11 cellular contexts compared by ENCODE assay signal in genomic region chr11:119317592-119318239, GRCh38. TPM values are rescaled to one million over a fixed set of nuclear protein-coding genes. Genes with fewer than 3 reads are reported as not detected.
A peak's percentile ranks its signal among the peaks of the same experiment; 100 is the strongest.
DNase-seq lines count a peak whose midpoint lies in the region; ATAC-seq and TF ChIP-seq lines count a peak whose summit lies in the region.
"Had no signal": no experiment of that assay in that cellular context is flagged by ENCODE, and none has a peak within 500 bp of the region (broad histone marks: within the 10 kb centered on the region; RNA-seq: fewer than 3 reads in every experiment).

No MANE protein-coding gene starts in this region.

- no peaks in the 10 kb centered on the region for H3K27me3 ChIP-seq in HAP-1 (ENCODE audit: low read depth)
- peaks cover 3% of the 10 kb centered on the region for H3K27me3 ChIP-seq in layer of hippocampus (ENCODE audit: control insufficient read depth, insufficient read depth, low read length)
- peaks cover 0 to 74% (median 48%) of the 10 kb centered on the region in 3 donors for H3K27me3 ChIP-seq in stomach

- in situ Hi-C loops in HAP-1 (cut with MboI; ENCODE audit: low sequenced_read_pairs) = no loop called here

- H3K4me3 Mint-ChIP-seq in activated T-helper 17 cell treated with anti-CD3 and anti-CD28 coated beads, Interleukin-2, amount 50 U/mL, for 72 hours = peak overlapping the region; percentile 74
- no peak overlapping the region for H3K4me3 Mint-ChIP-seq in Calu3 (ENCODE audit: low read depth, unreplicated experiment)

- CTCF ChIA-PET in Calu3 (lab: Charles Lee) = no interaction called here

- no TSS peak for BruUV-seq in Calu3 (replicated peaks; lab: Mats Ljungman, UMichigan)

- TF ChIP-seq CTCF in stomach (IDR thresholded peaks at IDR 0.05) (no peak), Calu3 (IDR thresholded peaks at IDR 0.05; ENCODE audit: unreplicated experiment) (no peak)

- no peaks in the 10 kb centered on the region for H3K27me3 Mint-ChIP-seq in activated T-helper 17 cell treated with anti-CD3 and anti-CD28 coated beads, Interleukin-2, amount 50 U/mL, for 72 hours
- H3K27me3 Mint-ChIP-seq in Calu3 (ENCODE audit: unreplicated experiment) = peaks cover 21% of the 10 kb centered on the region

- H3K27ac Mint-ChIP-seq in activated T-helper 17 cell treated with anti-CD3 and anti-CD28 coated beads, Interleukin-2, amount 50 U/mL, for 72 hours = no peak overlapping the region
- H3K27ac Mint-ChIP-seq in Calu3 (ENCODE audit: unreplicated experiment) = no peak overlapping the region

- WGBS in stomach, 5 donors = 54 to 72% (median 64%) methylated on average over 8 to 14 of the region's 14 CpGs

- H3K4me1 ChIP-seq in HAP-1 (peaks cover 41% of the 10 kb centered on the region), stomach (peaks cover 56 to 90% (median 77%) of the 10 kb centered on the region in 4 donors)

- H3K4me3 ChIP-seq in HAP-1 = peak overlapping the region; percentile 69
- H3K4me3 ChIP-seq in stomach = peak overlapping the region; percentile 58 to 70 (median 66)

- no peaks in the 10 kb centered on the region for H3K9me3 Mint-ChIP-seq in activated T-helper 17 cell treated with anti-CD3 and anti-CD28 coated beads, Interleukin-2, amount 50 U/mL, for 72 hours
- H3K9me3 Mint-ChIP-seq in Calu3 (ENCODE audit: low read depth, unreplicated experiment) = no peaks in the 10 kb centered on the region

- TF ChIP-seq EP300 in stomach (IDR thresholded peaks at IDR 0.05) = no peak

- H3K27ac ChIP-seq in layer of hippocampus (ENCODE audit: low read depth, low read length) (peak overlapping the region; percentile 90), stomach (peak overlapping the region; percentile 60 to 95 (median 91))

- intact Hi-C loops in stomach (cut with DNase I; ENCODE audit: low total_unique reads) = no loop called here
- intact Hi-C loops in Calu3 (cut with micrococcal nuclease; ENCODE audit: unreplicated experiment) = no loop called here

- no peak for ATAC-seq in activated T-helper 17 cell treated with anti-CD3 and anti-CD28 coated beads, Interleukin-2, amount 50 U/mL, for 72 hours (replicated peaks)

- no peak for TF ChIP-seq POLR2A in stomach (IDR thresholded peaks at IDR 0.05)
- no peak for TF ChIP-seq POLR2A in erythroblast (IDR thresholded peaks at IDR 0.05; ENCODE audit: low read length)

- no peaks in the 10 kb centered on the region for H3K36me3 Mint-ChIP-seq in activated T-helper 17 cell treated with anti-CD3 and anti-CD28 coated beads, Interleukin-2, amount 50 U/mL, for 72 hours (ENCODE audit: low read depth)
- H3K36me3 Mint-ChIP-seq in Calu3 (ENCODE audit: insufficient read depth, unreplicated experiment) = peaks cover 17% of the 10 kb centered on the region

- no peak for DNase-seq in HAP-1 (ENCODE audit: low spot score in 2 of 2)
- DNase-seq in stomach = no peak
- no peak for DNase-seq in NCI-H82 (lab: John Stamatoyannopoulos, UW)
- no peak for DNase-seq in erythroblast (lab: John Stamatoyannopoulos, UW)
- no peak for DNase-seq in Calu3
- DNase-seq in NCI-H748 (lab: John Stamatoyannopoulos, UW; ENCODE audit: unreplicated experiment) = no peak
- DNase-seq: activated naive CD4-positive, alpha-beta T cell treated with anti-CD3 and anti-CD28 coated beads, Interleukin-2, amount 50 U/mL, for 16 hours; Karpas-422; stimulated activated CD4-positive, alpha-beta T cell treated with anti-CD3 and anti-CD28 coated beads, Interleukin-4, amount 100 ng/mL, for 24 hours had no signal

- H3K9me3 ChIP-seq in HAP-1 (no peaks in the 10 kb centered on the region), stomach (no peaks in the 10 kb centered on the region)

- H3K36me3 ChIP-seq in HAP-1 (replicated peaks) = peaks cover 20% of the 10 kb centered on the region
- peaks cover 0 to 18% (median 7%) of the 10 kb centered on the region in 4 donors for H3K36me3 ChIP-seq in stomach

- H3K4me1 Mint-ChIP-seq in activated T-helper 17 cell treated with anti-CD3 and anti-CD28 coated beads, Interleukin-2, amount 50 U/mL, for 72 hours = peaks cover 17% of the 10 kb centered on the region
- no peaks in the 10 kb centered on the region for H3K4me1 Mint-ChIP-seq in Calu3 (ENCODE audit: low read depth, unreplicated experiment)

RNA-seq across cellular contexts. Expression of gene MCAM, which starts 0.8 kb away (rescaled TPM):
- total RNA-seq in activated T-helper 17 cell treated with anti-CD3 and anti-CD28 coated beads, Interleukin-2, amount 50 U/mL, for 72 hours = 10 to 100 TPM in 1 of 2 donors, 1 to 10 TPM in 1; 8.2 to 31.1 TPM
- total RNA-seq in stomach = 100 to 1,000 TPM in 3 of 5 donors, 10 to 100 TPM in 2; 49.6 to 379 (median 111) TPM
- 10 to 100 TPM in 2 of 3 donors, 1 to 10 TPM in 1; 7.3 to 54.8 (median 16.0) TPM for polyA plus RNA-seq in stomach
- 11.1 and 25.1 TPM in 2 replicates for total RNA-seq in Calu3 (2022)

RNA-seq across cellular contexts. Expression of gene RNF26, which starts 16.6 kb away (rescaled TPM):
- total RNA-seq in activated T-helper 17 cell treated with anti-CD3 and anti-CD28 coated beads, Interleukin-2, amount 50 U/mL, for 72 hours = 10 to 100 TPM; 23.7 to 32.6 TPM
- total RNA-seq in stomach (10 to 100 TPM in 2 of 5 donors, 1 to 10 TPM in 2, not detected in 1; 1.3 to 45.8 (median 11.7) TPM), Calu3 (2022) (31.8 and 35.0 TPM in 2 replicates)
- polyA plus RNA-seq in stomach = 10 to 100 TPM in 2 of 3 donors, 1 to 10 TPM in 1; 7.0 to 14.8 (median 10.3) TPM

RNA-seq across cellular contexts. Expression of gene C1QTNF5, which starts 23.0 kb away (rescaled TPM):
- not detected for total RNA-seq in activated T-helper 17 cell treated with anti-CD3 and anti-CD28 coated beads, Interleukin-2, amount 50 U/mL, for 72 hours
- 100 to 1,000 TPM in 1 of 5 donors, 10 to 100 TPM in 4; 11.4 to 169 (median 17.4) TPM for total RNA-seq in stomach
- 10 to 100 TPM; 12.7 to 30.3 (median 20.6) TPM for polyA plus RNA-seq in stomach
- not detected in 2 replicates for total RNA-seq in Calu3 (2022)

RNA-seq across cellular contexts. Expression of gene MFRP, which starts 28.8 kb away (rescaled TPM):
- total RNA-seq in activated T-helper 17 cell treated with anti-CD3 and anti-CD28 coated beads, Interleukin-2, amount 50 U/mL, for 72 hours = not detected
- total RNA-seq in stomach (not detected), Calu3 (2022) (not detected in 2 replicates)
- not detected for polyA plus RNA-seq in stomach
